Comparison of ENCODE assay signal across 1 cellular context in the genomic region with DNA sequence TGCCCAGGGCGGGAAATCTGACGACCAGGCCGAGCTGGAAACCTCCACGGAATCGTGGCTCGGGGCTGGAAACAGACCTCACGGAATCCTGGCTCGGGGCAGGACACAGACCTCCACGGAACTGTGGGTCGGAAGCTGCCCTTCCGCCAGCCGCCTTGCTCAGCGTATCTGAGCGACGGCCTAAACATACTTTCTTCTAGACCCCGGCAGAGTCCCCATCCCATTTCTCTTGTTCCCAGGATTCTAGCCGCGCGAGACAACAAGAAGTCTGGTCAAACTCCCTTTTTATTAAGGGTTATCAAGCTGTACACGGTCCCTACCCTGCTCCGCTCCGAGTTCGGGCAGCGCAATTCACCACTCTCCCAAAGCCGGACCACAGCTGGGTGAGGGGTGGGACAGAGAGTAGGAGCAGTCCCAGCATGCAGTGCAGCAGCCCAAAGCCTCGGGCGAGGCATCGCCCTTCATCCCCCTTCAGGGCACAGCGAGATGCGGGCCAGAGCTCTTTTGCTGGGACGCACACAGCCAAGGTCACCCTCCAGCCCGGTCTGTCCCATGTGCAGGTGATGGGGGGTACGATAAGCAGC.
A peak's percentile ranks its signal among the peaks of the same experiment; 100 is the strongest.
TF ChIP-seq lines count a peak whose summit lies in the region.

No MANE protein-coding gene starts in this region.

TF ChIP-seq in HepG2, 621 proteins besides CTCF, POLR2A, EP300 and RAD21 (continues in another document):
- TF ChIP-seq RXRA (CRISPR knock-in tag; IDR thresholded peaks at IDR 0.05) (no peak), HNRNPLL (IDR thresholded peaks at IDR 0.05; ENCODE audit: low read depth, low read length, poor library complexity, severe bottlenecking) (no peak), MED1 (CRISPR knock-in tag; IDR thresholded peaks at IDR 0.05) (no peak; the same call in 1 of the 2 replicates), NBN (conservative IDR thresholded peaks at IDR 0.05) (no peak), CC2D1A (CRISPR knock-in tag; IDR thresholded peaks at IDR 0.05) (0 out of 2 replicates have a peak, but pooled peaks have one; percentile 52), KLF12 (CRISPR knock-in tag; IDR thresholded peaks at IDR 0.05; ENCODE audit: borderline replicate concordance) (no peak), MAZ (IDR thresholded peaks at IDR 0.05; ENCODE audit: borderline replicate concordance, low read depth, low read length) (no peak), MAZ (CRISPR knock-in tag; IDR thresholded peaks at IDR 0.05; ENCODE audit: low read depth) (no peak), SMC3 (IDR thresholded peaks at IDR 0.05; ENCODE audit: low read length) (no peak), ZNF703 (CRISPR knock-in tag; IDR thresholded peaks at IDR 0.05; ENCODE audit: borderline replicate concordance) (no peak), IRX3 (CRISPR knock-in tag; IDR thresholded peaks at IDR 0.05; ENCODE audit: borderline replicate concordance, low read depth) (no peak), BORCS8-MEF2B (CRISPR knock-in tag; IDR thresholded peaks at IDR 0.05) (0 out of 2 replicates have a peak, but pooled peaks have one; percentile 6), RNF2 (conservative IDR thresholded peaks at IDR 0.05; ENCODE audit: low read depth) (no peak), ZNF878 (CRISPR knock-in tag; IDR thresholded peaks at IDR 0.05) (0 out of 2 replicates have a peak, but pooled peaks have one; percentile 59), ISX (CRISPR knock-in tag; conservative IDR thresholded peaks at IDR 0.05) (no peak), SMYD3 (CRISPR knock-in tag; IDR thresholded peaks at IDR 0.05) (no peak), JUN (CRISPR knock-in tag; IDR thresholded peaks at IDR 0.05) (no peak), TSC22D2 (CRISPR knock-in tag; IDR thresholded peaks at IDR 0.05; ENCODE audit: borderline replicate concordance) (no peak), ZNF431 (CRISPR knock-in tag; IDR thresholded peaks at IDR 0.05; ENCODE audit: borderline replicate concordance, low read depth) (no peak; the same call in 1 of the 2 replicates), GLMP (CRISPR knock-in tag; IDR thresholded peaks at IDR 0.05; ENCODE audit: borderline replicate concordance) (no peak), CENPBD1 (CRISPR knock-in tag; IDR thresholded peaks at IDR 0.05; ENCODE audit: borderline replicate concordance, low read depth) (0 out of 2 replicates have a peak, but pooled peaks have one; percentile 70), ZNF879 (CRISPR knock-in tag; IDR thresholded peaks at IDR 0.05) (no peak), DMTF1 (CRISPR knock-in tag; IDR thresholded peaks at IDR 0.05) (no peak), PPARG (CRISPR knock-in tag; conservative IDR thresholded peaks at IDR 0.05) (0 out of 2 replicates have a peak, but pooled peaks have one; percentile 10), ARHGAP35 (CRISPR knock-in tag; IDR thresholded peaks at IDR 0.05; ENCODE audit: borderline replicate concordance) (no peak), MXI1 (IDR thresholded peaks at IDR 0.05; ENCODE audit: borderline replicate concordance, low read depth, low read length) (peak; percentile 88; the same call in 1 of the 3 replicates), ZNF260 (CRISPR knock-in tag; IDR thresholded peaks at IDR 0.05; ENCODE audit: borderline replicate concordance, low read depth) (no peak), RERE (CRISPR knock-in tag; IDR thresholded peaks at IDR 0.05; ENCODE audit: low read depth) (no peak), NCOA2 (CRISPR knock-in tag; IDR thresholded peaks at IDR 0.05) (no peak), CAMTA2 (CRISPR knock-in tag; IDR thresholded peaks at IDR 0.05; ENCODE audit: borderline replicate concordance) (no peak; the same call in none of the 2 replicates), TAF1 (CRISPR knock-in tag; IDR thresholded peaks at IDR 0.05) (no peak), ZNF253 (CRISPR knock-in tag; IDR thresholded peaks at IDR 0.05; ENCODE audit: borderline replicate concordance) (no peak), CBX1 (IDR thresholded peaks at IDR 0.05; ENCODE audit: low read depth) (no peak), BRF2 (CRISPR knock-in tag; IDR thresholded peaks at IDR 0.05) (no peak; the same call in 1 of the 2 replicates), PHF5A (CRISPR knock-in tag; IDR thresholded peaks at IDR 0.05; ENCODE audit: low read depth, unreplicated experiment) (no peak), FOSL2 (CRISPR knock-in tag; IDR thresholded peaks at IDR 0.05) (no peak), TOPORS (CRISPR knock-in tag; IDR thresholded peaks at IDR 0.05) (no peak), SAFB2 (CRISPR knock-in tag; IDR thresholded peaks at IDR 0.05; ENCODE audit: borderline replicate concordance, low read depth) (no peak), TGIF2 (CRISPR knock-in tag; IDR thresholded peaks at IDR 0.05) (no peak), ZNF446 (CRISPR knock-in tag; IDR thresholded peaks at IDR 0.05) (no peak), BHLHE40 (IDR thresholded peaks at IDR 0.05; ENCODE audit: low read length) (no peak), ZNF883 (CRISPR knock-in tag; IDR thresholded peaks at IDR 0.05; ENCODE audit: not compliant biosample characterization) (no peak), ZNF83 (CRISPR knock-in tag; IDR thresholded peaks at IDR 0.05; ENCODE audit: borderline replicate concordance) (no peak), ETS1 (CRISPR knock-in tag; IDR thresholded peaks at IDR 0.05) (no peak), NKX3-1 (CRISPR knock-in tag; IDR thresholded peaks at IDR 0.05) (no peak), NPAS2 (CRISPR knock-in tag; IDR thresholded peaks at IDR 0.05; ENCODE audit: borderline replicate concordance) (no peak), IRF2 (CRISPR knock-in tag; IDR thresholded peaks at IDR 0.05) (no peak)
- TF ChIP-seq, protein P1, sequence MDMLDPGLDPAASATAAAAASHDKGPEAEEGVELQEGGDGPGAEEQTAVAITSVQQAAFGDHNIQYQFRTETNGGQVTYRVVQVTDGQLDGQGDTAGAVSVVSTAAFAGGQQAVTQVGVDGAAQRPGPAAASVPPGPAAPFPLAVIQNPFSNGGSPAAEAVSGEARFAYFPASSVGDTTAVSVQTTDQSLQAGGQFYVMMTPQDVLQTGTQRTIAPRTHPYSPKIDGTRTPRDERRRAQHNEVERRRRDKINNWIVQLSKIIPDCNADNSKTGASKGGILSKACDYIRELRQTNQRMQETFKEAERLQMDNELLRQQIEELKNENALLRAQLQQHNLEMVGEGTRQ (IDR thresholded peaks at IDR 0.05; ENCODE audit: low read depth, low read length): peak; percentile 97
- TF ChIP-seq, protein P1 (CRISPR knock-in tag; IDR thresholded peaks at IDR 0.05; ENCODE audit: borderline replicate concordance): peak; percentile 90; the same call in 1 of the 2 replicates
